Comparison of ENCODE assay signal across 22 cellular contexts in the genomic region with DNA sequence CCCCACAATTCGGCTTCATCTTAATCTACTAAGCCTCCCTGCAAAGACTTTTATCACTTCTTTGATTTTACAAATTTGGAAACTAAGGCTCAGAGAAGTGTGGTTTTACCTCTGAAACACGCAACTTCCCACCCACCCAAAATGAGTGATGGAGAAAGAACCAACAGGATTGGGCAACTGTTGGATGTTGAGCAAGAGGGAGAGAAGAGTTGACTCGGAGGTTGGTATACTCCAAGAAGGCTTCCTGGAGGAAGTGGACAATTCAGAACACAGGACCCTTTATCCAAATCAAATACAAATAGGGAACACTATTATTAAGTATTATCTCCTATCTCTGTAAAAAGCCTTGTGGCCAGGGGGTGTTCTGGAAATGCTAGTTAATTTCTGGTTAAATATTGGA.
A peak's percentile ranks its signal among the peaks of the same experiment; 100 is the strongest.
DNase-seq lines count a peak whose midpoint lies in the region; ATAC-seq and TF ChIP-seq lines count a peak whose summit lies in the region.
"Had no signal": no experiment of that assay in that cellular context is flagged by ENCODE, and none has a peak within 500 bp of the region (broad histone marks: within the 10 kb centered on the region; RNA-seq: fewer than 3 reads in every experiment).

No MANE protein-coding gene starts in this region.

- H3K27ac ChIP-seq in SK-N-SH (ENCODE audit: low read depth in 2 of 2, low read length in 1 of 2) (peak overlapping the region in 1 of 2 experiments; percentile 59; a peak in 2 of 4 replicates), SJCRH30 (peak overlapping the region; percentile 50)
- H3K27ac ChIP-seq: adrenal gland, heart left ventricle, PC-9, vagina had no signal

- no peaks in the 10 kb centered on the region for H3K9me3 Mint-ChIP-seq in stimulated activated naive CD8-positive, alpha-beta T cell treated with anti-CD3 and anti-CD28 coated beads, Interleukin-15, amount 100 ng/mL, for 72 hours

- H3K9me3 ChIP-seq in SK-N-SH (no peaks in the 10 kb centered on the region), SJCRH30 (replicated peaks) (no peaks in the 10 kb centered on the region)
- H3K9me3 ChIP-seq: adrenal gland, heart left ventricle, vagina had no signal

- no peak overlapping the region for H3K9ac ChIP-seq in SK-N-SH

- H3K79me2 ChIP-seq in SK-N-SH (ENCODE audit: insufficient read depth): no peaks in the 10 kb centered on the region

- POLR2A ChIA-PET in SK-N-SH (lab: Yijun Ruan, JAX): no interaction called here

- H3K4me1 ChIP-seq in SK-N-SH (ENCODE audit: control insufficient read depth in 1 of 2, insufficient read depth in 2 of 2, low read depth in 1 of 2, low read length in 1 of 2) (peaks cover 0 to 6% of the 10 kb centered on the region in 2 experiments; a peak in 1 of 4 replicates), SJCRH30 (peaks cover 24% of the 10 kb centered on the region)
- H3K4me1 ChIP-seq: adrenal gland, vagina had no signal

- no peak for TF ChIP-seq RAD21 in SK-N-SH (IDR thresholded peaks at IDR 0.05; ENCODE audit: low read length)

- H3K27me3 Mint-ChIP-seq in stimulated activated naive CD8-positive, alpha-beta T cell treated with anti-CD3 and anti-CD28 coated beads, Interleukin-15, amount 100 ng/mL, for 72 hours: peaks cover 41% of the 10 kb centered on the region

- no peak overlapping the region for H3K27ac Mint-ChIP-seq in stimulated activated naive CD8-positive, alpha-beta T cell treated with anti-CD3 and anti-CD28 coated beads, Interleukin-15, amount 100 ng/mL, for 72 hours
- H3K27ac Mint-ChIP-seq: B cell; stimulated activated naive B cell treated with anti-CD40 and anti-IgM and Interleukin-4, amounts not matched to agents 10 μg/mL and 1 μg/mL and 100 μg/mL, for 72 hours had no signal

- TF ChIP-seq EP300 in SK-N-SH (IDR thresholded peaks at IDR 0.05; ENCODE audit: borderline replicate concordance in 1 of 2, low read depth in 1 of 2, low read length in 1 of 2): no peak

- H3K36me3 ChIP-seq in SK-N-SH (replicated peaks in 1 of 2; ENCODE audit: control insufficient read depth in 1 of 2, insufficient read depth in 2 of 2, low read length in 1 of 2): no peaks in the 10 kb centered on the region
- no peaks in the 10 kb centered on the region for H3K36me3 ChIP-seq in SJCRH30
- H3K36me3 ChIP-seq: adrenal gland, heart left ventricle, vagina had no signal

- no peak for DNase-seq in SK-N-SH
- no peak for DNase-seq in SJCRH30
- peak; percentile 22 for DNase-seq in iris pigment epithelial cell (ENCODE audit: low read depth)
- DNase-seq in stimulated activated naive CD8-positive, alpha-beta T cell treated with anti-CD3 and anti-CD28 coated beads, Interleukin-15, amount 100 ng/mL, for 72 hours: no peak
- DNase-seq in SKM-1 treated with dmso at 0.1 percent for 144 hours (lab: John Stamatoyannopoulos, UW; ENCODE audit: unreplicated experiment): no peak
- DNase-seq in head of caudate nucleus: no peak
- DNase-seq: activated CD4-positive, alpha-beta T cell treated with anti-CD3 and anti-CD28 coated beads, Interleukin-2, amount 50 U/mL, for 48 hours; activated naive CD4-positive, alpha-beta T cell treated with Interleukin-2 at 50 U/mL for 16 hours; adrenal gland; NCI-H1436; NCI-H446; NCI-H774; PC-9; stimulated activated CD4-positive, alpha-beta T cell treated with anti-CD3 and anti-CD28 coated beads, Interleukin-4, amount 100 ng/mL, for 4 hours; stimulated activated naive B cell treated with anti-CD40 and anti-IgM and Interleukin-4, amounts not matched to agents 10 μg/mL and 1 μg/mL and 100 μg/mL, for 72 hours had no signal

- peaks cover 14% of the 10 kb centered on the region for H3F3A ChIP-seq in SK-N-SH (replicated peaks; ENCODE audit: insufficient read depth)

- peak overlapping the region; percentile 77 for H3K4me2 ChIP-seq in SK-N-SH
- H3K4me2 ChIP-seq: PC-9 had no signal

- H3K4me1 Mint-ChIP-seq in stimulated activated naive CD8-positive, alpha-beta T cell treated with anti-CD3 and anti-CD28 coated beads, Interleukin-15, amount 100 ng/mL, for 72 hours: peaks cover 6% of the 10 kb centered on the region

- CTCF ChIA-PET in SK-N-SH (lab: Yijun Ruan, JAX): no interaction called here

- H4K20me1 ChIP-seq in SK-N-SH (ENCODE audit: insufficient read depth): no peaks in the 10 kb centered on the region

- no peaks in the 10 kb centered on the region for H3K9me2 ChIP-seq in SK-N-SH

- peaks cover 35% of the 10 kb centered on the region; the same call in 1 of the 2 replicates for H3K27me3 ChIP-seq in SK-N-SH (ENCODE audit: insufficient read depth)
- no peaks in the 10 kb centered on the region for H3K27me3 ChIP-seq in SJCRH30
- H3K27me3 ChIP-seq: vagina had no signal

- whole genome bisulfite sequencing in SK-N-SH (ENCODE audit: low lambda C conversion rate): 28% methylated on average over 3 of the region's 3 CpGs

- no peak for ATAC-seq in SK-N-SH treated with all-trans-retinoic acid at 6 μM for 48 hours
- ATAC-seq in stimulated activated naive CD8-positive, alpha-beta T cell treated with anti-CD3 and anti-CD28 coated beads, Interleukin-15, amount 100 ng/mL, for 72 hours: no peak
- no peak for ATAC-seq in GM18511 (IDR thresholded peaks at IDR 0.05; ENCODE audit: unreplicated experiment)
- ATAC-seq: activated CD4-positive, CD25-positive, alpha-beta regulatory T cell treated with anti-CD3 and anti-CD28 coated beads, Interleukin-2, amount 50 U/mL, for 24 hours; stimulated activated naive B cell treated with anti-CD40 and anti-IgM and Interleukin-4, amounts not matched to agents 10 μg/mL and 1 μg/mL and 100 μg/mL, for 72 hours had no signal

- H3K4me3 ChIP-seq in SK-N-SH (ENCODE audit: low read depth in 2 of 2, low read length in 1 of 2) (no peak overlapping the region; a peak in 1 of 4 replicates), SJCRH30 (no peak overlapping the region)
- H3K4me3 ChIP-seq: adrenal gland, heart left ventricle, lung, PC-9, vagina had no signal

- H3K4me3 Mint-ChIP-seq in stimulated activated naive CD8-positive, alpha-beta T cell treated with anti-CD3 and anti-CD28 coated beads, Interleukin-15, amount 100 ng/mL, for 72 hours: no peak overlapping the region
- H3K4me3 Mint-ChIP-seq: B cell; stimulated activated naive B cell treated with anti-CD40 and anti-IgM and Interleukin-4, amounts not matched to agents 10 μg/mL and 1 μg/mL and 100 μg/mL, for 72 hours had no signal

- intact Hi-C loops in head of caudate nucleus (cut with DNase I): no loop called here

- H2AFZ ChIP-seq in SK-N-SH (ENCODE audit: low read depth): no peak overlapping the region; the same call in 1 of the 2 replicates
- H2AFZ ChIP-seq: PC-9 had no signal

- no peak for TF ChIP-seq CTCF in SK-N-SH (IDR thresholded peaks at IDR 0.05)

TF ChIP-seq in SK-N-SH, 30 proteins besides CTCF, POLR2A, EP300 and RAD21 (continues in another document):
- TF ChIP-seq GATA2 (CRISPR knock-in tag; IDR thresholded peaks at IDR 0.05) (no peak), NFIC (IDR thresholded peaks at IDR 0.05; ENCODE audit: borderline replicate concordance) (no peak), EZH2phosphoT487 (IDR thresholded peaks at IDR 0.05; ENCODE audit: borderline replicate concordance, low read depth) (no peak), ELF1 (IDR thresholded peaks at IDR 0.05) (no peak), POLR2AphosphoS5 (IDR thresholded peaks at IDR 0.05; ENCODE audit: low read depth, low read length) (no peak), RCOR1 (IDR thresholded peaks at IDR 0.05; ENCODE audit: low read length) (no peak), JUND (IDR thresholded peaks at IDR 0.05) (no peak), TAF1 (IDR thresholded peaks at IDR 0.05; ENCODE audit: borderline replicate concordance, low read depth, low read length) (no peak), FOXM1 (IDR thresholded peaks at IDR 0.05; ENCODE audit: low read depth) (no peak), SMC3 (IDR thresholded peaks at IDR 0.05; ENCODE audit: low read depth, low read length) (no peak), FOXJ3 (CRISPR knock-in tag; IDR thresholded peaks at IDR 0.05) (no peak)
- TF ChIP-seq, protein P1, sequence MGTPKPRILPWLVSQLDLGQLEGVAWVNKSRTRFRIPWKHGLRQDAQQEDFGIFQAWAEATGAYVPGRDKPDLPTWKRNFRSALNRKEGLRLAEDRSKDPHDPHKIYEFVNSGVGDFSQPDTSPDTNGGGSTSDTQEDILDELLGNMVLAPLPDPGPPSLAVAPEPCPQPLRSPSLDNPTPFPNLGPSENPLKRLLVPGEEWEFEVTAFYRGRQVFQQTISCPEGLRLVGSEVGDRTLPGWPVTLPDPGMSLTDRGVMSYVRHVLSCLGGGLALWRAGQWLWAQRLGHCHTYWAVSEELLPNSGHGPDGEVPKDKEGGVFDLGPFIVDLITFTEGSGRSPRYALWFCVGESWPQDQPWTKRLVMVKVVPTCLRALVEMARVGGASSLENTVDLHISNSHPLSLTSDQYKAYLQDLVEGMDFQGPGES (IDR thresholded peaks at IDR 0.05; ENCODE audit: low read depth, low read length): no peak

TF ChIP-seq in SK-N-SH treated with all-trans-retinoic acid at 6 μM for 48 hours, 23 proteins besides CTCF, POLR2A, EP300 and RAD21 (continues in another document):
- no peak for TF ChIP-seq RARB (CRISPR knock-in tag; IDR thresholded peaks at IDR 0.05)
- no peak for TF ChIP-seq TOX (CRISPR knock-in tag; IDR thresholded peaks at IDR 0.05; ENCODE audit: borderline replicate concordance)
- TF ChIP-seq ZFP30 (CRISPR knock-in tag; IDR thresholded peaks at IDR 0.05): no peak
- no peak for TF ChIP-seq ARNTL (CRISPR knock-in tag; IDR thresholded peaks at IDR 0.05; ENCODE audit: borderline replicate concordance, low read depth)
- TF ChIP-seq ZNF70 (CRISPR knock-in tag; IDR thresholded peaks at IDR 0.05): no peak
- no peak for TF ChIP-seq CSDC2 (CRISPR knock-in tag; IDR thresholded peaks at IDR 0.05)
- TF ChIP-seq ZNF565 (CRISPR knock-in tag; conservative IDR thresholded peaks at IDR 0.05; ENCODE audit: low read depth): no peak
- no peak for TF ChIP-seq BACH2 (CRISPR knock-in tag; IDR thresholded peaks at IDR 0.05; ENCODE audit: borderline replicate concordance)
- TF ChIP-seq, protein P2, sequence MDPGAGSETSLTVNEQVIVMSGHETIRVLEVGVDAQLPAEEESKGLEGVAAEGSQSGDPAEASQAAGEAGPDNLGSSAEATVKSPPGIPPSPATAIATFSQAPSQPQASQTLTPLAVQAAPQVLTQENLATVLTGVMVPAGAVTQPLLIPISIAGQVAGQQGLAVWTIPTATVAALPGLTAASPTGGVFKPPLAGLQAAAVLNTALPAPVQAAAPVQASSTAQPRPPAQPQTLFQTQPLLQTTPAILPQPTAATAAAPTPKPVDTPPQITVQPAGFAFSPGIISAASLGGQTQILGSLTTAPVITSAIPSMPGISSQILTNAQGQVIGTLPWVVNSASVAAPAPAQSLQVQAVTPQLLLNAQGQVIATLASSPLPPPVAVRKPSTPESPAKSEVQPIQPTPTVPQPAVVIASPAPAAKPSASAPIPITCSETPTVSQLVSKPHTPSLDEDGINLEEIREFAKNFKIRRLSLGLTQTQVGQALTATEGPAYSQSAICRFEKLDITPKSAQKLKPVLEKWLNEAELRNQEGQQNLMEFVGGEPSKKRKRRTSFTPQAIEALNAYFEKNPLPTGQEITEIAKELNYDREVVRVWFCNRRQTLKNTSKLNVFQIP (CRISPR knock-in tag; IDR thresholded peaks at IDR 0.05; ENCODE audit: borderline replicate concordance, low read depth): no peak
